Comparison of ENCODE assay signal across 21 cellular contexts in the genomic region with DNA sequence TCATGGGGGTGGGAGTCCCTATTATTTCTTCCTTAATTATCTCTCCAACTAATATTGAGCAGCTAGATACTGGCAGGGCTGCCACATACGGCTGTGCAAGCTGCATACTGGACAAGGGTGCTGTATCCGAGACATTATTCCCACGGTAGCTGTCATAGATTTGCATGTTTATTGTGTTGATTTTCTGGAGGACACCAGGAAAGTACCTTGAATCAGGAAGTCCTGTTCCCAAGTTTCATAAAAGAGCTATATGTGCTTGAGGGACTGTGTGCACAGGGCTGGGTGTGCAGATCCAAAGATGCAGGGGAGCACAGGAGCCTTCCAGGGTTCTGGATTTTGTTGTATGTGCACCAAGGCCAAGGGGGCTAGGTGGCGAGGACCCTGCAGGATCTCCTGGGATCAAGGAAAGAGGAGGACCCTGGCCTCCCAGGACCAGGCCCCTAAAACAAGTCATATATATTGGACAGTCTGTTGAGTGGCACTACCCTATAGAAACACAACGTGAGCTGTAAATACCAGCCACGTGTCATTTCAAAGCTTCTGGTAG.
DNase-seq lines count a peak whose midpoint lies in the region; ATAC-seq and TF ChIP-seq lines count a peak whose summit lies in the region.
"Had no signal": no experiment of that assay in that cellular context is flagged by ENCODE, and none has a peak within 500 bp of the region (broad histone marks: within the 10 kb centered on the region; RNA-seq: fewer than 3 reads in every experiment).

No MANE protein-coding gene starts in this region.

- WGBS in prostate gland = 68% methylated on average over 6 of the region's 6 CpGs

- no peak overlapping the region for H2AFZ ChIP-seq in PC-9

- peak overlapping the region; percentile 61 for H3K4me2 ChIP-seq in PC-9

- peaks cover 25% of the 10 kb centered on the region for H3F3A ChIP-seq in PC-9 (ENCODE audit: insufficient read depth, low read depth)

- H3K4me1 ChIP-seq in PC-9 (replicated peaks; ENCODE audit: insufficient read depth) (peaks cover 48% of the 10 kb centered on the region), foreskin keratinocyte (peaks cover 18% of the 10 kb centered on the region), prostate gland (replicated peaks) (peaks cover 11% of the 10 kb centered on the region)
- H3K4me1 ChIP-seq: spleen had no signal

- H3K4me3 ChIP-seq in PC-9 (no peak overlapping the region), prostate gland (no peak overlapping the region)
- H3K4me3 ChIP-seq: cardiac muscle cell, ovary, SJSA1, spleen had no signal

- POLR2A ChIA-PET in PC-9 (lab: Charles Lee; ENCODE audit: unreplicated experiment) = interaction anchor here (1.4 kb wide), 1 partner anchor 39 kb away, joined by 10 read pairs; no protein-coding TSS in a partner anchor

- no peaks in the 10 kb centered on the region for H3K79me2 ChIP-seq in PC-9 (ENCODE audit: low read depth)

- no peaks in the 10 kb centered on the region for H4K20me1 ChIP-seq in PC-9 (ENCODE audit: insufficient read depth)

- H3K27me3 ChIP-seq in PC-9 (ENCODE audit: insufficient read depth, low read depth) (no peaks in the 10 kb centered on the region), foreskin keratinocyte (no peaks in the 10 kb centered on the region), prostate gland (replicated peaks; ENCODE audit: insufficient read depth) (no peaks in the 10 kb centered on the region)
- H3K27me3 ChIP-seq: cardiac muscle cell, ovary, SJSA1 had no signal

- peak; percentile 4 for ATAC-seq in foreskin keratinocyte

- no TSS peak for BruUV-seq in PC-9 (replicated peaks; lab: Mats Ljungman, UMichigan)

- peak; percentile 50 for DNase-seq in DMS53 (lab: John Stamatoyannopoulos, UW)
- DNase-seq in DMS53 treated with DMSO at 0.1 percent for 48 hours (lab: John Stamatoyannopoulos, UW; ENCODE audit: unreplicated experiment) = no peak
- no peak for DNase-seq in PC-9
- no peak for DNase-seq in foreskin keratinocyte
- DNase-seq in prostate gland (ENCODE audit: low spot score) = no peak
- no peak for DNase-seq in activated T-cell treated with anti-CD3 and anti-CD28 coated beads, Interleukin-2, amount 50 U/mL, for 1 hour
- DNase-seq in MV-4-11 (lab: John Stamatoyannopoulos, UW) = no peak
- DNase-seq in NCI-H748 treated with DMSO at 0.1 percent for 48 hours (lab: John Stamatoyannopoulos, UW) = no peak
- DNase-seq: activated CD4-positive, alpha-beta T cell treated with anti-CD3 and anti-CD28 coated beads, Interleukin-2, amount 50 U/mL, for 48 hours; activated CD8-positive, alpha-beta memory T cell treated with anti-CD3 and anti-CD28 coated beads, Interleukin-2, amount 50 U/mL, for 4 hours; amygdala; CD4-positive, alpha-beta T cell; DMS 273 treated with DMSO at 0.1 percent for 48 hours; NCI-H1105 treated with DMSO at 0.1 percent for 48 hours; NCI-H2029; stimulated activated CD4-positive, alpha-beta T cell treated with anti-CD3 and anti-CD28 coated beads, Interleukin-4, amount 100 ng/mL, for 1 hour had no signal

- H3K27ac ChIP-seq in PC-9 = peak overlapping the region; percentile 73
- peak overlapping the region; percentile 81 for H3K27ac ChIP-seq in foreskin keratinocyte
- H3K27ac ChIP-seq in prostate gland = peak overlapping the region; percentile 22 to 56
- H3K27ac ChIP-seq: 22Rv1, cardiac muscle cell, ovary, spleen had no signal

- TF ChIP-seq POLR2A in prostate gland (IDR thresholded peaks at IDR 0.05) = no peak

- TF ChIP-seq CTCF in PC-9 (conservative IDR thresholded peaks at IDR 0.05) (no peak), foreskin keratinocyte (conservative IDR thresholded peaks at IDR 0.05) (no peak), prostate gland (IDR thresholded peaks at IDR 0.05) (no peak)

- CTCF ChIA-PET in PC-9 (lab: Charles Lee) = interaction anchor here (0.6 to 1.1 kb wide), 2 partner anchors 59 to 112 kb away, joined by 3 to 7 read pairs; no protein-coding TSS in a partner anchor

- H3K36me3 ChIP-seq in PC-9 (ENCODE audit: low read depth) (no peaks in the 10 kb centered on the region), prostate gland (no peaks in the 10 kb centered on the region)
- H3K36me3 ChIP-seq: cardiac muscle cell, ovary, SJSA1, spleen had no signal

- H3K9me2 ChIP-seq in PC-9 (ENCODE audit: insufficient read depth) = no peaks in the 10 kb centered on the region

- intact Hi-C loops in PC-9 (cut with micrococcal nuclease; ENCODE audit: unreplicated experiment) = no loop called here
- intact Hi-C loops in prostate gland (cut with DNase I) = no loop called here

- H3K9me3 ChIP-seq in PC-9 (ENCODE audit: insufficient read depth, low read depth) (no peaks in the 10 kb centered on the region), prostate gland (no peaks in the 10 kb centered on the region)
- H3K9me3 ChIP-seq: ovary, SJSA1, spleen had no signal
